32 cellular contexts compared by ENCODE assay signal in genomic region chr2:198400999-198401398, GRCh38.
"Had no signal": no experiment of that assay in that cellular context is flagged by ENCODE, and none has a peak within 500 bp of the region (broad histone marks: within the 10 kb centered on the region; RNA-seq: fewer than 3 reads in every experiment).

No MANE protein-coding gene starts in this region.

- H3K27ac ChIP-seq: Peyer's patch, SJSA1 had no signal

- H3K27me3 ChIP-seq: Peyer's patch had no signal

- H3K9ac ChIP-seq: SK-N-SH had no signal

- H3K4me2 ChIP-seq: SK-N-SH had no signal

- H3K36me3 ChIP-seq: MG63, Peyer's patch, SJSA1 had no signal

- DNase-seq: Kasumi-1, MG63, NCI-H1048, NCI-H1092 treated with DMSO at 0.1 percent for 48 hours, NCI-H1105 treated with DMSO at 0.1 percent for 48 hours, NCI-H1417, NCI-H1436, NCI-H146, NCI-H1694, NCI-H187, NCI-H1930, NCI-H2029 treated with DMSO at 0.1 percent for 48 hours, NCI-H2081 treated with DMSO at 0.1 percent for 48 hours, NCI-H2107, NCI-H2171, NCI-H226, NCI-H446 treated with DMSO at 0.1 percent for 48 hours, NCI-H510A, NCI-H524, NCI-H526, NCI-H69, NCI-H748 treated with DMSO at 0.1 percent for 48 hours, NCI-H82, OCI-M1, PC-3, Peyer's patch, Right ventricle myocardium superior, RPMI8226, SHP77 treated with DMSO at 0.1 percent for 48 hours, SK-N-SH, SW 1271 had no signal

- H3K4me3 ChIP-seq: MG63, Peyer's patch, SJSA1 had no signal

- ATAC-seq: PC-3 had no signal

- H3K4me1 ChIP-seq: Peyer's patch, SJSA1 had no signal

- H3K9me3 ChIP-seq: MG63, Peyer's patch, SJSA1, SK-N-SH had no signal
